10 cellular contexts compared by ENCODE assay signal in the genomic region with DNA sequence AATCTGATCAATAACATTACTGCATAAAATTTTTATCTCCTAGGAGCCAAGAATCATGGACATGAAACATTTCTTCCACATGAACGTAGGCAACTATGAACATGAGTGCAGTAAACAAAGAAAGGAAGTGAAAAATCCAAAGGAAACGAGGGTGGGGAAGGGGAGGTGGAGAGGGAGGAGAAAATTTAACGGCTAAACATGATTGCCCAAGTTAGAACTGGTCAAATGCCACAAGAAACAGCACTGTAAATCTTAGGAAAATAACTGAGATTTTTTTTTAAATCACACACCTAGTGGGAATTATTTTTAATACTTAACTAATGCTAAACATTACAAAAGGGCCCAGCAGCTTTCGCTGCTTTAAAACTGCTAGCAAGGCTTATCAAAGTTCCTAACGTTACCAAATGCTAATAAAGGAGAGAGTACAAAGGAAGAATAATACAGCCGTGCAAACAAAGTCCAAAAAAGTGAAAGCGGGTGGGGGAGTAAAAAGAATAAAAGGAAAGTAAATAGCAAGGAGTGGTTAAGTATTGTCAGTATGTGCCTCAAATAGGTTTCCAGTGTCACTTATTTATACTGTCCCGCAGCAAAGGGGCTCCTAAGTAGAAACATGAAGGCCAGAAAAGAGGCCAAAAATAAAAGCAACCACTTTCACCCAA. TPM values are rescaled to one million over a fixed set of nuclear protein-coding genes. Genes with fewer than 3 reads are reported as not detected.
DNase-seq lines count a peak whose midpoint lies in the region; ATAC-seq, FAIRE-seq and TF ChIP-seq lines count a peak whose summit lies in the region.
"Had no signal": no experiment of that assay in that cellular context is flagged by ENCODE, and none has a peak within 500 bp of the region (broad histone marks: within the 10 kb centered on the region; RNA-seq: fewer than 3 reads in every experiment).

No MANE protein-coding gene starts in this region.

- DNase-seq in activated CD8-positive, alpha-beta T cell treated with anti-CD3 and anti-CD28 coated beads, Interleukin-2, amount 10 ng/mL, durations not matched to agents 7 days and 5 days = no peak
- no peak for DNase-seq in activated CD8-positive, alpha-beta T cell treated with anti-CD3 and anti-CD28 coated beads for 36 hours
- DNase-seq in kidney = no peak
- no peak for DNase-seq in transverse colon
- no peak for DNase-seq in inferior parietal cortex (ENCODE audit: extremely low spot score)
- DNase-seq in HTR-8/SVneo (ENCODE audit: insufficient read length, low spot score) = no peak
- DNase-seq in NCI-H1436 treated with DMSO at 0.1 percent for 48 hours (lab: John Stamatoyannopoulos, UW) = no peak
- DNase-seq: BE2C, NCI-H2107 had no signal

- TF ChIP-seq CTCF in activated CD8-positive, alpha-beta T cell treated with anti-CD3 and anti-CD28 coated beads for 36 hours (IDR thresholded peaks at IDR 0.05) = no peak
- TF ChIP-seq CTCF in WI38 (IDR thresholded peaks at IDR 0.05; ENCODE audit: low read depth, low read length) = no peak
- TF ChIP-seq CTCF in kidney (IDR thresholded peaks at IDR 0.05; ENCODE audit: borderline replicate concordance, extremely low read depth, insufficient read depth) = no peak
- no peak for TF ChIP-seq CTCF in transverse colon (IDR thresholded peaks at IDR 0.05)

- intact Hi-C loops in activated CD8-positive, alpha-beta T cell treated with anti-CD3 and anti-CD28 coated beads for 36 hours (cut with micrococcal nuclease) = loop anchor here (10.0 kb wide), 1 partner anchor 336 kb away; no protein-coding TSS in a partner anchor
- intact Hi-C loops in kidney (cut with DNase I) = loop anchor here (10.0 kb wide), 1 partner anchor 336 kb away; no protein-coding TSS in a partner anchor
- intact Hi-C loops in transverse colon (cut with DNase I; ENCODE audit: low total_unique reads) = no loop called here

- peaks cover 11 to 12% of the 10 kb centered on the region in 2 donors for H3K4me1 ChIP-seq in kidney (ENCODE audit: control insufficient read depth in 1 of 2, insufficient read depth in 1 of 2, low read depth in 1 of 2, low read length in 2 of 2)
- peaks cover 9 to 37% (median 26%) of the 10 kb centered on the region in 4 donors for H3K4me1 ChIP-seq in transverse colon

- no peaks in the 10 kb centered on the region for H3K9me3 Mint-ChIP-seq in activated CD8-positive, alpha-beta T cell treated with anti-CD3 and anti-CD28 coated beads, Interleukin-2, amount 10 ng/mL, durations not matched to agents 7 days and 5 days (ENCODE audit: insufficient read depth)
- no peaks in the 10 kb centered on the region for H3K9me3 Mint-ChIP-seq in activated CD8-positive, alpha-beta T cell treated with anti-CD3 and anti-CD28 coated beads for 36 hours

- TF ChIP-seq POLR2A in transverse colon (IDR thresholded peaks at IDR 0.05) = no peak

- peak overlapping the region; percentile 49 for H3K4me3 Mint-ChIP-seq in activated CD8-positive, alpha-beta T cell treated with anti-CD3 and anti-CD28 coated beads, Interleukin-2, amount 10 ng/mL, durations not matched to agents 7 days and 5 days
- H3K4me3 Mint-ChIP-seq in activated CD8-positive, alpha-beta T cell treated with anti-CD3 and anti-CD28 coated beads for 36 hours = no peak overlapping the region

- H3K27ac ChIP-seq in kidney (ENCODE audit: low read depth in 2 of 2, low read length in 2 of 2) = no peak overlapping the region
- H3K27ac ChIP-seq in transverse colon = peak overlapping the region; percentile 57 to 69 (median 62)

- H3K36me3 ChIP-seq in kidney (ENCODE audit: control insufficient read depth in 1 of 2, insufficient read depth in 2 of 2, low read length in 2 of 2) (peaks cover 6 to 16% of the 10 kb centered on the region in 2 donors), transverse colon (peaks cover 0 to 9% (median 0%) of the 10 kb centered on the region in 4 donors)

- TF ChIP-seq EP300 in transverse colon (IDR thresholded peaks at IDR 0.05; ENCODE audit: low read depth) = no peak

- CTCF ChIA-PET in activated CD8-positive, alpha-beta T cell treated with anti-CD3 and anti-CD28 coated beads, Interleukin-2, amount 10 ng/mL, durations not matched to agents 7 days and 5 days (lab: Charles Lee) = interaction anchor here (1.1 to 1.7 kb wide), 5 partner anchors 97 to 333 kb away, joined by 3 to 7 read pairs (median 4); no protein-coding TSS in a partner anchor
- CTCF ChIA-PET in activated CD8-positive, alpha-beta T cell treated with anti-CD3 and anti-CD28 coated beads for 36 hours (lab: Charles Lee) = interaction anchor here (1.4 kb wide), 1 partner anchor 561 kb away, joined by 3 read pairs; no protein-coding TSS in a partner anchor

- H3K9ac ChIP-seq in kidney (ENCODE audit: low read length in 2 of 2) = peak overlapping the region in 1 of 2 donors; percentile 41

- peaks cover 45% of the 10 kb centered on the region for H3K4me1 Mint-ChIP-seq in activated CD8-positive, alpha-beta T cell treated with anti-CD3 and anti-CD28 coated beads, Interleukin-2, amount 10 ng/mL, durations not matched to agents 7 days and 5 days (ENCODE audit: low read depth)
- peaks cover 39% of the 10 kb centered on the region for H3K4me1 Mint-ChIP-seq in activated CD8-positive, alpha-beta T cell treated with anti-CD3 and anti-CD28 coated beads for 36 hours (ENCODE audit: low read depth)

- in situ Hi-C loops in transverse colon (cut with MboI; ENCODE audit: low pct_ligation_motif_present in 1 of 4, low pct_unique_long_range_greater_than_20kb in 1 of 4, low sequenced_read_pairs in 3 of 4) = loop anchor here (5.0 to 25.0 kb wide), 6 partner anchors 136 to 424 kb away; partner anchors contain the start of genes ALG8 (in 2 of the 4) and GAB2 (in 2 of the 4)

- H3K4me3 ChIP-seq in WI38 (ENCODE audit: low read depth, low read length) (0 out of 2 replicates have a peak overlapping the region, but pooled peaks have one; percentile 6), kidney (ENCODE audit: low read length in 2 of 2) (peak overlapping the region; percentile 1 to 27), transverse colon (peak overlapping the region in 1 of 4 donors; percentile 9)

- ATAC-seq in activated CD8-positive, alpha-beta T cell treated with anti-CD3 and anti-CD28 coated beads, Interleukin-2, amount 10 ng/mL, durations not matched to agents 7 days and 5 days = no peak
- ATAC-seq in activated CD8-positive, alpha-beta T cell treated with anti-CD3 and anti-CD28 coated beads for 36 hours = no peak

- H3K27me3 ChIP-seq in transverse colon = no peaks in the 10 kb centered on the region
- H3K27me3 ChIP-seq: BE2C had no signal

- H3K9me3 ChIP-seq in kidney (ENCODE audit: control insufficient read depth in 1 of 2, low read length in 2 of 2) (no peaks in the 10 kb centered on the region), transverse colon (no peaks in the 10 kb centered on the region)
- H3K9me3 ChIP-seq: BE2C had no signal

- H3K27me3 Mint-ChIP-seq in activated CD8-positive, alpha-beta T cell treated with anti-CD3 and anti-CD28 coated beads, Interleukin-2, amount 10 ng/mL, durations not matched to agents 7 days and 5 days (ENCODE audit: low read depth) = no peaks in the 10 kb centered on the region
- H3K27me3 Mint-ChIP-seq in activated CD8-positive, alpha-beta T cell treated with anti-CD3 and anti-CD28 coated beads for 36 hours = no peaks in the 10 kb centered on the region

- POLR2A ChIA-PET in activated CD8-positive, alpha-beta T cell treated with anti-CD3 and anti-CD28 coated beads, Interleukin-2, amount 10 ng/mL, durations not matched to agents 7 days and 5 days (lab: Charles Lee) = no interaction called here
- POLR2A ChIA-PET in activated CD8-positive, alpha-beta T cell treated with anti-CD3 and anti-CD28 coated beads for 36 hours (lab: Charles Lee) = no interaction called here

- 17 to 22% methylated on average over 7 to 8 of the region's 8 CpGs for WGBS in transverse colon (ENCODE audit: low coverage in 1 of 2), 2 donors

- peak overlapping the region; percentile 78 for H3K27ac Mint-ChIP-seq in activated CD8-positive, alpha-beta T cell treated with anti-CD3 and anti-CD28 coated beads, Interleukin-2, amount 10 ng/mL, durations not matched to agents 7 days and 5 days
- H3K27ac Mint-ChIP-seq in activated CD8-positive, alpha-beta T cell treated with anti-CD3 and anti-CD28 coated beads for 36 hours = no peak overlapping the region

- no peak for FAIRE-seq in kidney (lab: Jason Lieb, UNC)
- no peak for FAIRE-seq in HTR-8/SVneo (lab: Jason Lieb, UNC)

- H3K36me3 Mint-ChIP-seq in activated CD8-positive, alpha-beta T cell treated with anti-CD3 and anti-CD28 coated beads, Interleukin-2, amount 10 ng/mL, durations not matched to agents 7 days and 5 days (ENCODE audit: low read depth) = peaks cover 50% of the 10 kb centered on the region
- peaks cover 37% of the 10 kb centered on the region for H3K36me3 Mint-ChIP-seq in activated CD8-positive, alpha-beta T cell treated with anti-CD3 and anti-CD28 coated beads for 36 hours (ENCODE audit: low read depth)

RNA-seq across cellular contexts. Expression of gene NARS2, which starts 13.7 kb away (rescaled TPM):
- total RNA-seq in activated CD8-positive, alpha-beta T cell treated with anti-CD3 and anti-CD28 coated beads, Interleukin-2, amount 10 ng/mL, durations not matched to agents 7 days and 5 days = 10 to 100 TPM; 14.8 to 18.5 TPM
- total RNA-seq in activated CD8-positive, alpha-beta T cell treated with anti-CD3 and anti-CD28 coated beads for 36 hours = 10 to 100 TPM; 26.2 to 32.1 TPM
- 13.2 TPM for total RNA-seq in kidney
- 13.0 TPM for polyA plus RNA-seq in kidney (ENCODE audit: insufficient read depth, low read depth, low replicate concordance)
- 10 to 100 TPM in 2 of 4 donors, 1 to 10 TPM in 2; 6.4 to 15.1 (median 10.4) TPM for total RNA-seq in transverse colon

Comparison
In these comparisons a context has a peak if more than half of its experiments do, and no peak if none do; other contexts are left out.
1. H3K27ac ChIP-seq: peak in transverse colon (4 of 4); none in kidney (0 of 2).